Comparison of ENCODE assay signal across 23 cellular contexts in genomic region chr13:50419896-50420295, GRCh38.
DNase-seq lines count a peak whose midpoint lies in the region; ATAC-seq and TF ChIP-seq lines count a peak whose summit lies in the region.
"Had no signal": no experiment of that assay in that cellular context is flagged by ENCODE, and none has a peak within 500 bp of the region (broad histone marks: within the 10 kb centered on the region; RNA-seq: fewer than 3 reads in every experiment).

No MANE protein-coding gene starts in this region.

- no peak for TF ChIP-seq POLR2A in esophagus muscularis mucosa (IDR thresholded peaks at IDR 0.05; ENCODE audit: low read depth)
- no peak for TF ChIP-seq POLR2A in gastrocnemius medialis (IDR thresholded peaks at IDR 0.05)

- 19% methylated on average over 6 of the region's 6 CpGs for WGBS in esophagus muscularis mucosa
- WGBS in lung, 2 donors, result 57 to 80% methylated on average over 6 of the region's 6 CpGs

- DNase-seq in MG63 (peak; percentile 22), esophagus muscularis mucosa (ENCODE audit: extremely low spot score) (no peak), lung (ENCODE audit: low spot score) (no peak), gastrocnemius medialis (no peak), NCI-H446 (lab: John Stamatoyannopoulos, UW) (no peak), inferior parietal cortex (ENCODE audit: extremely low spot score) (no peak), mucosa of gallbladder (ENCODE audit: low spot score) (no peak)
- DNase-seq: ACHN; activated CD4-positive, alpha-beta T cell treated with anti-CD3 and anti-CD28 coated beads for 48 hours; activated naive CD4-positive, alpha-beta T cell treated with anti-CD3 and anti-CD28 coated beads, Interleukin-2, amount 10 ng/mL, durations not matched to agents 7 days and 5 days; effector CD8-positive, alpha-beta T cell; erythroblast; GOT3; Kasumi-1; NCI-H1105; NCI-H2081 treated with DMSO at 0.1 percent for 48 hours; NCI-H524; Peyer's patch; spleen; stimulated activated CD4-positive, alpha-beta T cell treated with anti-CD3 and anti-CD28 coated beads, Interleukin-4, amount 100 ng/mL, for 1 hour had no signal

- TF ChIP-seq CTCF in esophagus muscularis mucosa (IDR thresholded peaks at IDR 0.05) (no peak), lung (IDR thresholded peaks at IDR 0.05; ENCODE audit: control extremely low read depth, extremely low read depth) (no peak), gastrocnemius medialis (IDR thresholded peaks at IDR 0.05 in 4 of 5, conservative IDR thresholded peaks at IDR 0.05 in 1 of 5) (no peak)

- H3K27ac ChIP-seq in esophagus muscularis mucosa (replicated peaks in 1 of 4) (peak overlapping the region; percentile 53 to 64 (median 56)), lung (ENCODE audit: low read depth in 1 of 2, low read length in 1 of 2) (peak overlapping the region; percentile 6 to 63), gastrocnemius medialis (peak overlapping the region; percentile 74 to 89 (median 82))
- H3K27ac ChIP-seq: BLaER1 treated with 17β-estradiol and CSF1 and Interleukin-3, amounts not matched to agents 10 nM and 100 nM; SJSA1; spleen had no signal

- peaks cover 42 to 54% (median 49%) of the 10 kb centered on the region in 4 donors for H3K4me1 ChIP-seq in esophagus muscularis mucosa
- H3K4me1 ChIP-seq in lung (ENCODE audit: control insufficient read depth in 2 of 2, insufficient read depth in 2 of 2, low read length in 2 of 2), result peaks cover 2 to 17% of the 10 kb centered on the region in 2 donors
- H3K4me1 ChIP-seq in gastrocnemius medialis, result peaks cover 57 to 60% of the 10 kb centered on the region in 2 donors

- H3K36me3 ChIP-seq in MG63 (no peaks in the 10 kb centered on the region), esophagus muscularis mucosa (no peaks in the 10 kb centered on the region), lung (ENCODE audit: control insufficient read depth in 2 of 2, insufficient read depth in 2 of 2, low read length in 2 of 2) (no peaks in the 10 kb centered on the region), gastrocnemius medialis (no peaks in the 10 kb centered on the region)
- H3K36me3 ChIP-seq: BLaER1 treated with 17β-estradiol and CSF1 and Interleukin-3, amounts not matched to agents 10 nM and 100 nM; Peyer's patch; SJSA1; spleen had no signal

- intact Hi-C loops in esophagus muscularis mucosa (cut with DNase I) (no loop called here), gastrocnemius medialis (cut with DNase I; ENCODE audit: low total_unique reads) (loop anchor here (2.0 kb wide), 1 partner anchor 33 kb away; no protein-coding TSS in a partner anchor)

- ATAC-seq in lung (ENCODE audit: insufficient read depth, low FRiP score) (no peak), gastrocnemius medialis (peak in 1 of 2 donors; percentile 15), GM19395 (IDR thresholded peaks at IDR 0.05; ENCODE audit: unreplicated experiment) (no peak)

- H3K27me3 ChIP-seq in MG63 (no peaks in the 10 kb centered on the region), esophagus muscularis mucosa (no peaks in the 10 kb centered on the region), lung (ENCODE audit: control insufficient read depth, insufficient read depth) (no peaks in the 10 kb centered on the region), gastrocnemius medialis (no peaks in the 10 kb centered on the region)
- H3K27me3 ChIP-seq: BLaER1 treated with 17β-estradiol and CSF1 and Interleukin-3, amounts not matched to agents 10 nM and 100 nM; Peyer's patch; SJSA1; spleen had no signal

- no peak for TF ChIP-seq EP300 in esophagus muscularis mucosa (IDR thresholded peaks at IDR 0.05)

- H3K4me3 ChIP-seq in MG63 (no peak overlapping the region), esophagus muscularis mucosa (peak overlapping the region; percentile 11 to 38 (median 26)), lung (no peak overlapping the region), gastrocnemius medialis (peak overlapping the region in 2 of 4 donors; percentile 1 to 24)
- H3K4me3 ChIP-seq: BLaER1 treated with 17β-estradiol and CSF1 and Interleukin-3, amounts not matched to agents 10 nM and 100 nM; Peyer's patch; SJSA1; spleen had no signal

- in situ Hi-C loops in gastrocnemius medialis (cut with MboI; ENCODE audit: low sequenced_read_pairs in 4 of 4), result no loop called here

- H3K9me3 ChIP-seq in MG63 (no peaks in the 10 kb centered on the region), esophagus muscularis mucosa (no peaks in the 10 kb centered on the region), lung (ENCODE audit: control insufficient read depth in 2 of 2, insufficient read depth in 1 of 2, low read length in 1 of 2) (no peaks in the 10 kb centered on the region), gastrocnemius medialis (no peaks in the 10 kb centered on the region)
- H3K9me3 ChIP-seq: Peyer's patch, SJSA1 had no signal

Comparison
In these comparisons a context has a peak if more than half of its experiments do, and no peak if none do; other contexts are left out.
1. H3K4me3 ChIP-seq: peak in esophagus muscularis mucosa (4 of 4); none in MG63 (single experiment) and lung (single experiment).
2. Peak in every context shown above with its lines, with median percentiles within 50 percentile points of each other: H3K27ac ChIP-seq.